8 cellular contexts compared by ENCODE assay signal in the genomic region with DNA sequence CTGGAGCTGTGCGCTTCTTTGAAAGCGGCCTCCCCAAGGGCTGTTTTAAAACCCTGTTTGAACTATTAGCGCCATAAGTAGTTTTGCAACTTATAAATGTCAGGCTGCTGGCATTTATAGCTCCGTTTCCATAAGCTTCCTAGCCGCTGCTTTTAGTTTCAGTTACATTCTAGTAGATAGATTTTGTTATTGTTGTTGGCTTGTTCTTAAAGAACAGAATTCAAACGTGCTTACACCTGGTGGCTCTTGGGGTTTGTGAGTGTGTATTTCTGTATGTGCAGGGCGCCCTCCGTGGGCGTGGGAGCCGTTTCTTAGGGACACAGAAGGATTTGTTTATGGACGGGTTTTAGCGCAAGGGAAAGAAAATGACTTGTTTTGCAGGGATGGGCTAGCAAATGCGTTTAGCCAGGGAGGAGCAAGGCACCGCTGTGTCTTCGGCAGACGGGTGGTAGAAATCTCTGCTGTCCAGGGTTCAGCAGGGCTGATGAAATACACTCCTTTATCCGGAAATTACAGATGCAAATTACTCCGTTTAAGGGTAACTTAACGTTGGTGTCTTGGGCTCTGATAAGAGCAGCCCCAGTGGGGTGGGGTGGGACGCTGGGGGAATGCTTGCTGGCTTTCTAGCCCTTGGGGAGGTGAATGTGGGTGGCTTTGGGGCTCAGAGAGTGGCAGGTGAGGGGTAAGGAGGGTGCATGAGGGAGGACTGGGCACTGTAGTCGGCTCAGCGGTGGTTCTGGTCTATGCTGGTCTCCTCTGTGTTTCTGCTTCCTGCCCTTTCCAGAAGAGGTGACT. TPM values are rescaled to one million over a fixed set of nuclear protein-coding genes. Genes with fewer than 3 reads are reported as not detected.
A peak's percentile ranks its signal among the peaks of the same experiment; 100 is the strongest.
DNase-seq lines count a peak whose midpoint lies in the region; ATAC-seq and TF ChIP-seq lines count a peak whose summit lies in the region.

No MANE protein-coding gene starts in this region.

- WGBS in endodermal cell (ENCODE audit: insufficient coverage in 1 of 2, insufficient read length in 1 of 2), 2 experiments: 22 to 28% methylated on average over 18 to 22 of the region's 22 CpGs

- no peaks in the 10 kb centered on the region for H3K9me3 Mint-ChIP-seq in endodermal cell
- no peaks in the 10 kb centered on the region for H3K9me3 Mint-ChIP-seq in neural progenitor cell

- TF ChIP-seq CTCF in endodermal cell (conservative IDR thresholded peaks at IDR 0.05) (no peak), neural progenitor cell (IDR thresholded peaks at IDR 0.05) (no peak)

- H3K27ac Mint-ChIP-seq in endodermal cell: no peak overlapping the region
- H3K27ac Mint-ChIP-seq in neural progenitor cell: no peak overlapping the region

- no peaks in the 10 kb centered on the region for H3K36me3 ChIP-seq in NT2/D1 (ENCODE audit: insufficient read depth, insufficient read length, low read length)
- H3K36me3 ChIP-seq in endodermal cell (ENCODE audit: control insufficient read depth, insufficient read depth, low read length): no peaks in the 10 kb centered on the region
- no peaks in the 10 kb centered on the region for H3K36me3 ChIP-seq in neural progenitor cell

- peak overlapping the region; percentile 96 for H2AFZ ChIP-seq in neural progenitor cell (replicated peaks)

- H3K79me2 ChIP-seq in neural progenitor cell (ENCODE audit: low read depth): no peaks in the 10 kb centered on the region

- H3K9me3 ChIP-seq in NT2/D1 (ENCODE audit: insufficient read depth, low read length): no peaks in the 10 kb centered on the region
- no peaks in the 10 kb centered on the region for H3K9me3 ChIP-seq in endodermal cell (ENCODE audit: control insufficient read depth, low read length)
- no peaks in the 10 kb centered on the region for H3K9me3 ChIP-seq in neural progenitor cell (ENCODE audit: low read depth)

- H3K4me2 ChIP-seq in neural progenitor cell: peak overlapping the region; percentile 94

- H3F3A ChIP-seq in neural progenitor cell (ENCODE audit: low read depth): peaks cover 9% of the 10 kb centered on the region

- peak; percentile 16 for ATAC-seq in GM19372 (IDR thresholded peaks at IDR 0.05; ENCODE audit: low read depth, unreplicated experiment)

- H4K20me1 ChIP-seq in neural progenitor cell (ENCODE audit: low read depth): peaks cover 9% of the 10 kb centered on the region

- H3K27me3 Mint-ChIP-seq in endodermal cell (ENCODE audit: insufficient read depth): peaks cover 93% of the 10 kb centered on the region
- H3K27me3 Mint-ChIP-seq in neural progenitor cell (ENCODE audit: insufficient read depth, low read depth): peaks cover 47% of the 10 kb centered on the region

- H3K4me1 Mint-ChIP-seq in endodermal cell (peaks cover 18% of the 10 kb centered on the region), neural progenitor cell (peaks cover 9% of the 10 kb centered on the region)

- peaks cover 72% of the 10 kb centered on the region for H3K27me3 ChIP-seq in NT2/D1 (ENCODE audit: insufficient read depth, insufficient read length)
- H3K27me3 ChIP-seq in endodermal cell (ENCODE audit: control insufficient read depth, insufficient read depth, low read length, poor library complexity, severe bottlenecking): peaks cover 100% of the 10 kb centered on the region
- peaks cover 95% of the 10 kb centered on the region for H3K27me3 ChIP-seq in neural progenitor cell

- H3K9ac ChIP-seq in NT2/D1 (ENCODE audit: insufficient read length, low read depth) (peak overlapping the region; percentile 69), endodermal cell (ENCODE audit: extremely low read depth, low read length, poor library complexity, severe bottlenecking) (no peak overlapping the region), neural progenitor cell (no peak overlapping the region)

- H3K4me3 Mint-ChIP-seq in endodermal cell: peak overlapping the region; percentile 55
- H3K4me3 Mint-ChIP-seq in neural progenitor cell: peak overlapping the region; percentile 82

- H3K27ac ChIP-seq in endodermal cell (ENCODE audit: low read depth, low read length) (no peak overlapping the region), neural progenitor cell (no peak overlapping the region)

- H3K4me1 ChIP-seq in NT2/D1 (ENCODE audit: insufficient read depth, insufficient read length) (peaks cover 7% of the 10 kb centered on the region), endodermal cell (ENCODE audit: control insufficient read depth, insufficient read depth, low read length) (peaks cover 6% of the 10 kb centered on the region), neural progenitor cell (peaks cover 14% of the 10 kb centered on the region)

- H3K4me3 ChIP-seq in NT2/D1 (ENCODE audit: insufficient read length, low read depth): peak overlapping the region; percentile 55
- H3K4me3 ChIP-seq in endodermal cell (ENCODE audit: low read length): peak overlapping the region; percentile 79
- peak overlapping the region; percentile 56 for H3K4me3 ChIP-seq in neural progenitor cell

- DNase-seq in Ammon's horn (ENCODE audit: low spot score): peak; percentile 38
- no peak for DNase-seq in NT2/D1 (ENCODE audit: low read depth, low spot score)
- peak; percentile 57 for DNase-seq in endodermal cell
- peak; percentile 23 for DNase-seq in neural progenitor cell (ENCODE audit: low spot score)
- no peak for DNase-seq in SIG-M5 (lab: John Stamatoyannopoulos, UW)
- DNase-seq in AML-193 (lab: John Stamatoyannopoulos, UW): no peak
- DNase-seq in NCI-H2107 (lab: John Stamatoyannopoulos, UW): no peak

- no peaks in the 10 kb centered on the region for H3K36me3 Mint-ChIP-seq in endodermal cell (ENCODE audit: low read depth)
- H3K36me3 Mint-ChIP-seq in neural progenitor cell: no peaks in the 10 kb centered on the region

RNA-seq across cellular contexts. Expression of a gene that starts 0.7 kb away (rescaled TPM):
- total RNA-seq in endodermal cell (1 to 10 TPM; 6.5 to 8.8 TPM), neural progenitor cell (ENCODE audit: low replicate concordance) (0.02 and 0.19 TPM in 2 replicates)
- polyA plus RNA-seq in endodermal cell (2013, experiment 1 of 2): 0.18 TPM
- 0.17 TPM for polyA plus RNA-seq in endodermal cell (2013, experiment 2 of 2)

Comparison
In these comparisons a context has a peak if more than half of its experiments do, and no peak if none do; other contexts are left out.
1. DNase-seq: peak in Ammon's horn (single experiment), endodermal cell (single experiment) and neural progenitor cell (single experiment); none in NT2/D1 (single experiment), SIG-M5 (single experiment), AML-193 (0 of 2) and NCI-H2107 (single experiment).
2. Peak in every context shown above with its lines, with median percentiles within 50 percentile points of each other: H3K4me3 ChIP-seq.